1 cellular context compared by ENCODE assay signal in genomic region chr1:31776032-31776431, GRCh38.
TF ChIP-seq lines count a peak whose summit lies in the region.

No MANE protein-coding gene starts in this region.

TF ChIP-seq in HEK293, 187 proteins besides CTCF, POLR2A, EP300 and RAD21 (continued from another document):
- TF ChIP-seq ZNF280C (tag by site-specific recombination; IDR thresholded peaks at IDR 0.05) (no peak), ZNF610 (tag by site-specific recombination; IDR thresholded peaks at IDR 0.05; ENCODE audit: borderline replicate concordance) (no peak), PBX3 (CRISPR knock-in tag; IDR thresholded peaks at IDR 0.05) (no peak), ZNF239 (tag by site-specific recombination; IDR thresholded peaks at IDR 0.05) (no peak)
